In genomic region chr16:57537194-57537505, GRCh38 we compare ENCODE assay signal across 8 cellular contexts. TPM values are rescaled to one million over a fixed set of nuclear protein-coding genes. Genes with fewer than 3 reads are reported as not detected.
DNase-seq lines count a peak whose midpoint lies in the region; ATAC-seq and TF ChIP-seq lines count a peak whose summit lies in the region.

No MANE protein-coding gene starts in this region.

- DNase-seq in ELR (ENCODE audit: low read depth) (peak; percentile 49), RWPE2 (ENCODE audit: low spot score) (no peak), esophagus squamous epithelium (lab: John Stamatoyannopoulos, UW) (no peak), retinal pigment epithelial cell (ENCODE audit: low read depth) (no peak), NCI-H1694 treated with DMSO at 0.1 percent for 48 hours (lab: John Stamatoyannopoulos, UW) (no peak), cerebellum (ENCODE audit: low spot score) (no peak)
- no peak for DNase-seq in stimulated activated CD4-positive, alpha-beta T cell treated with anti-CD3 and anti-CD28 coated beads, Interleukin-1b, Interleukin-23, amount 100 ng/mL, for 48 hours

- peaks cover 4% of the 10 kb centered on the region for H3K4me1 ChIP-seq in RWPE2 (ENCODE audit: insufficient read depth, poor library complexity, severe bottlenecking)
- H3K4me1 ChIP-seq in esophagus squamous epithelium = peaks cover 47 to 75% (median 51%) of the 10 kb centered on the region in 3 donors

- H3K9me3 ChIP-seq in RWPE2 (ENCODE audit: severe bottlenecking) (no peaks in the 10 kb centered on the region), esophagus squamous epithelium (no peaks in the 10 kb centered on the region)

- TF ChIP-seq POLR2A in esophagus squamous epithelium (IDR thresholded peaks at IDR 0.05) = no peak

- H3K36me3 ChIP-seq in RWPE2 (ENCODE audit: low read depth) = no peaks in the 10 kb centered on the region
- no peaks in the 10 kb centered on the region for H3K36me3 ChIP-seq in esophagus squamous epithelium

- peak overlapping the region; percentile 66 for H3K4me3 ChIP-seq in RWPE2 (ENCODE audit: severe bottlenecking)
- H3K4me3 ChIP-seq in esophagus squamous epithelium = peak overlapping the region; percentile 83 to 99 (median 92)
- H3K4me3 ChIP-seq in retinal pigment epithelial cell (ENCODE audit: low read length) = peak overlapping the region; percentile 54

- 17 to 26% methylated on average over 8 of the region's 8 CpGs for WGBS in esophagus squamous epithelium, 2 donors

- intact Hi-C loops in esophagus squamous epithelium (cut with DNase I) = no loop called here

- H3K27me3 ChIP-seq in RWPE2 (ENCODE audit: insufficient read depth, poor library complexity, severe bottlenecking) (no peaks in the 10 kb centered on the region), esophagus squamous epithelium (no peaks in the 10 kb centered on the region)

- TF ChIP-seq CTCF in RWPE2 (IDR thresholded peaks at IDR 0.05; ENCODE audit: poor library complexity, severe bottlenecking) = no peak
- no peak for TF ChIP-seq CTCF in esophagus squamous epithelium (IDR thresholded peaks at IDR 0.05)
- TF ChIP-seq CTCF in retinal pigment epithelial cell (conservative IDR thresholded peaks at IDR 0.05; ENCODE audit: low read depth, low read length) = no peak

- ATAC-seq in RWPE2 (ENCODE audit: low read depth) = no peak
- ATAC-seq in HG03045 (IDR thresholded peaks at IDR 0.05; ENCODE audit: unreplicated experiment) = no peak

- no peak overlapping the region for H3K27ac ChIP-seq in RWPE2 (ENCODE audit: poor library complexity, severe bottlenecking)
- peak overlapping the region; percentile 87 to 96 (median 91) for H3K27ac ChIP-seq in esophagus squamous epithelium

RNA-seq across cellular contexts. Expression of gene CCDC102A, which starts 0.8 kb away (rescaled TPM):
- 10 to 100 TPM in 1 of 4 donors, 1 to 10 TPM in 3; 3.5 to 10.9 (median 6.9) TPM for total RNA-seq in esophagus squamous epithelium
- 1.9 TPM for total RNA-seq in cerebellum

RNA-seq across cellular contexts. Expression of gene ADGRG5, which starts 5.3 kb away (rescaled TPM):
- total RNA-seq in esophagus squamous epithelium (1 to 10 TPM in 2 of 4 donors, under 1 TPM in 2; 0.34 to 1.3 (median 0.91) TPM), cerebellum (0.91 TPM)

RNA-seq across cellular contexts. Expression of gene DOK4, which starts 50.9 kb away (rescaled TPM):
- total RNA-seq in esophagus squamous epithelium (10 to 100 TPM; 20.7 to 42.7 (median 28.8) TPM), cerebellum (29.5 TPM)
